1 cellular context compared by ENCODE assay signal in the genomic region with DNA sequence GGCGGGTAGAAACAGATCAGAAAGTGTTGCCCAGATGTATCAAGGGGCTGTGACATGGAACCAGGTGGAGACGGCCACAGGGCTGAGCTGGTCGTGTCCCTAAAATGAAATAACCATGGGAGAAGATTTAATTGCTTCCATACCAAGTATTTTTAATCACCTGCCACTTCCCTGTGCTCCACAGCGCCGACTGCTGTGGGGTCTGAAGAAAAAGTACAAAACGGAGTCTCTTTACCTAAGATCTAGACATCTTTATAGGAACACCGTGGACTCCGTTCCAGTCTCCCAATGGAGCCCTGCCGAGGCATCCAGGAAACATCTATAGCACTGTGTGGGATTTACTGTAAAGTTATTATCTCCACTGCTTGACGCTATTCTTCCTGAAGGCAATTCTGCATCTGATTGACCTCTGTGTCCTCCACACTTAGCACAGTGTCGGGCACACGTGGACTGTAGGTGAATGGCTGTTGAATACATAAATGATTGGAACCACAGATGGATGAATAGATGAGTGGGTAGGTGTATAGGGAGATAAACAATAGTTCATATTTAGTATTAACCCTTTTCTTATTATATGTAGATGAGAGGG.
TF ChIP-seq lines count a peak whose summit lies in the region.

No MANE protein-coding gene starts in this region.

TF ChIP-seq in H1, 55 proteins besides CTCF, POLR2A, EP300 and RAD21 (continued from another document):
- TF ChIP-seq ATF3 (IDR thresholded peaks at IDR 0.05; ENCODE audit: insufficient read depth, low read depth, low read length) (no peak), POLR2AphosphoS5 (IDR thresholded peaks at IDR 0.05; ENCODE audit: low read depth, low read length) (no peak), CEBPB (IDR thresholded peaks at IDR 0.05; ENCODE audit: low read depth, low read length) (no peak), YY1 (IDR thresholded peaks at IDR 0.05; ENCODE audit: low read depth, low read length) (no peak), SIX5 (IDR thresholded peaks at IDR 0.05; ENCODE audit: low read depth, low read length) (no peak), E2F6 (IDR thresholded peaks at IDR 0.05) (no peak), TBP (IDR thresholded peaks at IDR 0.05; ENCODE audit: low read depth, low read length) (no peak), RBBP5 (IDR thresholded peaks at IDR 0.05; ENCODE audit: borderline replicate concordance, low read depth, low read length) (no peak), EGR1 (IDR thresholded peaks at IDR 0.05; ENCODE audit: borderline replicate concordance, low read depth, low read length) (no peak), BCL11A (IDR thresholded peaks at IDR 0.05; ENCODE audit: low read depth in 2 of 2, low read length in 2 of 2) (no peak), JUN (IDR thresholded peaks at IDR 0.05; ENCODE audit: low read depth, low read length) (no peak)
